9 cellular contexts compared by ENCODE assay signal in genomic region chr6:136582702-136583471, GRCh38. TPM values are rescaled to one million over a fixed set of nuclear protein-coding genes. Genes with fewer than 3 reads are reported as not detected.
DNase-seq lines count a peak whose midpoint lies in the region; ATAC-seq and TF ChIP-seq lines count a peak whose summit lies in the region.
"Had no signal": no experiment of that assay in that cellular context is flagged by ENCODE, and none has a peak within 500 bp of the region (broad histone marks: within the 10 kb centered on the region; RNA-seq: fewer than 3 reads in every experiment).

No MANE protein-coding gene starts in this region.

- H3K4me3 ChIP-seq in IMR-90 (ENCODE audit: insufficient read depth, low read depth, low read length) (no peak overlapping the region), skeletal muscle cell (ENCODE audit: low read depth, low read length) (no peak overlapping the region)

- POLR2A ChIA-PET in IMR-90 (lab: Charles Lee; ENCODE audit: unreplicated experiment) = no interaction called here

- TF ChIP-seq POLR2A in IMR-90 (IDR thresholded peaks at IDR 0.05; ENCODE audit: low read depth, low read length) = no peak

- H2AFZ ChIP-seq in IMR-90 (replicated peaks; ENCODE audit: low read length, poor library complexity) = no peak overlapping the region

- peaks cover 5% of the 10 kb centered on the region; the same call in 1 of the 2 replicates for H3K9me1 ChIP-seq in IMR-90 (ENCODE audit: insufficient read depth, low read length)

- peak overlapping the region; percentile 44; the same call in 1 of the 2 replicates for H2AK5ac ChIP-seq in IMR-90 (ENCODE audit: low read depth, low read length)

- no peak overlapping the region for H2BK5ac ChIP-seq in IMR-90 (ENCODE audit: low read depth, low read length, poor library complexity, severe bottlenecking)

- peaks cover 11% of the 10 kb centered on the region for H3K4me1 ChIP-seq in IMR-90 (ENCODE audit: control insufficient read depth, insufficient read depth, low read length)

- no TSS peak for BruUV-seq in IMR-90 (replicated peaks; lab: Mats Ljungman, UMichigan)

- CTCF ChIA-PET in IMR-90 (lab: Yijun Ruan, JAX) = interaction anchor here (0.9 kb wide), 1 partner anchor 212 kb away, joined by 5 read pairs; no protein-coding TSS in a partner anchor

- no peaks in the 10 kb centered on the region for H3K9me3 ChIP-seq in IMR-90 (ENCODE audit: control insufficient read depth, insufficient read depth, low read length)

- no peaks in the 10 kb centered on the region for H4K20me1 ChIP-seq in IMR-90 (ENCODE audit: insufficient read depth, low read length)

- no peaks in the 10 kb centered on the region for H3K36me3 Mint-ChIP-seq in glutamatergic neuron (ENCODE audit: unreplicated experiment)

- no peak overlapping the region for H3K4me3 Mint-ChIP-seq in glutamatergic neuron (ENCODE audit: unreplicated experiment)
- H3K4me3 Mint-ChIP-seq: naive B cell had no signal

- no peaks in the 10 kb centered on the region for H3K9me3 Mint-ChIP-seq in glutamatergic neuron (ENCODE audit: unreplicated experiment)
- H3K9me3 Mint-ChIP-seq: naive B cell had no signal

- H3K4ac ChIP-seq in IMR-90 (ENCODE audit: low read depth, low read length) = no peak overlapping the region

- peak overlapping the region; percentile 53 for H2BK120ac ChIP-seq in IMR-90 (ENCODE audit: low read depth, low read length)

- no peak overlapping the region for H2AK9ac ChIP-seq in IMR-90 (replicated peaks; ENCODE audit: low read depth, low read length, poor library complexity)

- no peak overlapping the region for H3K27ac Mint-ChIP-seq in glutamatergic neuron (ENCODE audit: unreplicated experiment)

- DNase-seq in COLO829 (ENCODE audit: low spot score) (peak; percentile 40), IMR-90 (peak; percentile 94), glutamatergic neuron (no peak), skeletal muscle cell (ENCODE audit: low read depth) (peak; percentile 52)
- DNase-seq: naive B cell had no signal

- no CpG with 5 or more reads among the region's 3 CpGs for WGBS in IMR-90 (ENCODE audit: extremely low coverage in 2 of 2, insufficient read length in 1 of 2), 2 experiments

- H3K4me2 ChIP-seq in IMR-90 (ENCODE audit: low read depth, low read length) = no peak overlapping the region

- no peaks in the 10 kb centered on the region for H3K27me3 Mint-ChIP-seq in glutamatergic neuron (ENCODE audit: unreplicated experiment)
- H3K27me3 Mint-ChIP-seq: naive B cell had no signal

- no peak overlapping the region for H4K5ac ChIP-seq in IMR-90 (ENCODE audit: low read depth, low read length)

- 0 out of 4 replicates have a peak overlapping the region, but pooled peaks of 1 of the 2 experiments have one; percentile 33 for H4K8ac ChIP-seq in IMR-90 (ENCODE audit: low read depth in 2 of 2, low read length in 2 of 2)

- H3K14ac ChIP-seq in IMR-90 (replicated peaks; ENCODE audit: low read depth, low read length) = no peak overlapping the region

- no peak overlapping the region for H2BK15ac ChIP-seq in IMR-90 (ENCODE audit: low read depth, low read length)

- peak overlapping the region; percentile 53; the same call in 1 of the 2 replicates for H4K91ac ChIP-seq in IMR-90 (ENCODE audit: insufficient read depth, low read depth, low read length)

- peak overlapping the region; percentile 45; the same call in 1 of the 2 replicates for H2BK20ac ChIP-seq in IMR-90 (ENCODE audit: low read depth, low read length)

- H3K56ac ChIP-seq in IMR-90 (ENCODE audit: extremely low read depth, insufficient read depth, low read length) = no peak overlapping the region

- no peaks in the 10 kb centered on the region for H3K27me3 ChIP-seq in IMR-90 (ENCODE audit: control insufficient read depth, insufficient read depth, low read length)

- no peak overlapping the region for H3K18ac ChIP-seq in IMR-90 (ENCODE audit: low read depth, low read length)

- H3K23ac ChIP-seq in IMR-90 (ENCODE audit: low read depth, low read length) = no peak overlapping the region

- intact Hi-C loops in IMR-90 (cut with micrococcal nuclease) = loop anchor here (1.0 kb wide), 1 partner anchor 209 kb away; the partner anchor contains the start of gene MAP3K5

- 0 out of 2 replicates have a peak overlapping the region, but pooled peaks have one; percentile 29 for H3K27ac ChIP-seq in IMR-90 (ENCODE audit: insufficient read depth, low read length)
- H3K27ac ChIP-seq in VCaP = peak overlapping the region; percentile 28

- H3K4me1 Mint-ChIP-seq in glutamatergic neuron (ENCODE audit: low read depth, unreplicated experiment) = no peaks in the 10 kb centered on the region
- H3K4me1 Mint-ChIP-seq: naive B cell had no signal

- H3K36me3 ChIP-seq in IMR-90 (ENCODE audit: control insufficient read depth, insufficient read depth, low read length) = peaks cover 11% of the 10 kb centered on the region

- dilution Hi-C loops in IMR-90 (cut with HindIII; ENCODE audit: low sequenced_read_pairs, unreplicated experiment) = no loop called here

- ATAC-seq in IMR-90 (ENCODE audit: low read depth) (peak; percentile 47), GM18502 (IDR thresholded peaks at IDR 0.05; ENCODE audit: poor library complexity, unreplicated experiment) (no peak), GM21576 (IDR thresholded peaks at IDR 0.05; ENCODE audit: unreplicated experiment) (no peak), GM18498 (IDR thresholded peaks at IDR 0.05; ENCODE audit: unreplicated experiment) (no peak)

- peak; percentile 72 for TF ChIP-seq RAD21 in IMR-90 (IDR thresholded peaks at IDR 0.05; ENCODE audit: low read length)

- TF ChIP-seq CTCF in IMR-90 (conservative IDR thresholded peaks at IDR 0.05; ENCODE audit: low read depth, low read length) = peak; percentile 73
- TF ChIP-seq CTCF in VCaP (conservative IDR thresholded peaks at IDR 0.05) = peak; percentile 76
- TF ChIP-seq CTCF in glutamatergic neuron (IDR thresholded peaks at IDR 0.05; ENCODE audit: partially characterized antibody, unreplicated experiment) = peak; percentile 57

- peaks cover 4 to 30% of the 10 kb centered on the region in 2 experiments; a peak in 3 of 4 replicates for H3K79me1 ChIP-seq in IMR-90 (ENCODE audit: low read depth in 1 of 2, low read length in 2 of 2)

- no peak overlapping the region; the same call in 1 of the 2 replicates for H3K9ac ChIP-seq in IMR-90 (ENCODE audit: low read depth, low read length)

- in situ Hi-C loops in IMR-90 (cut with MboI; ENCODE audit: low sequenced_read_pairs) = no loop called here

TF ChIP-seq in IMR-90, 13 proteins besides CTCF, POLR2A, EP300 and RAD21:
- TF ChIP-seq CHD1 (IDR thresholded peaks at IDR 0.05; ENCODE audit: low read depth, low read length) (no peak), CEBPB (IDR thresholded peaks at IDR 0.05; ENCODE audit: low read depth, low read length) (peak; percentile 87), NFE2L2 (IDR thresholded peaks at IDR 0.05; ENCODE audit: low read depth, low read length) (peak; percentile 72), RFX5 (IDR thresholded peaks at IDR 0.05; ENCODE audit: low read depth, low read length) (no peak), FOS (IDR thresholded peaks at IDR 0.05; ENCODE audit: low read depth, low read length) (peak; percentile 64), MAFK (IDR thresholded peaks at IDR 0.05; ENCODE audit: low read depth, low read length) (0 out of 2 replicates have a peak, but pooled peaks have one; percentile 9), ELK1 (IDR thresholded peaks at IDR 0.05; ENCODE audit: borderline replicate concordance, low read depth, low read length) (no peak), RCOR1 (IDR thresholded peaks at IDR 0.05; ENCODE audit: insufficient replicate concordance, low read length) (no peak), BHLHE40 (IDR thresholded peaks at IDR 0.05; ENCODE audit: low read depth, low read length) (no peak), MXI1 (IDR thresholded peaks at IDR 0.05; ENCODE audit: borderline replicate concordance, low read depth, low read length) (no peak), SMC3 (IDR thresholded peaks at IDR 0.05; ENCODE audit: low read depth, low read length) (peak; percentile 82), MAZ (IDR thresholded peaks at IDR 0.05; ENCODE audit: borderline replicate concordance, low read depth, low read length) (no peak)
- TF ChIP-seq, protein P1, sequence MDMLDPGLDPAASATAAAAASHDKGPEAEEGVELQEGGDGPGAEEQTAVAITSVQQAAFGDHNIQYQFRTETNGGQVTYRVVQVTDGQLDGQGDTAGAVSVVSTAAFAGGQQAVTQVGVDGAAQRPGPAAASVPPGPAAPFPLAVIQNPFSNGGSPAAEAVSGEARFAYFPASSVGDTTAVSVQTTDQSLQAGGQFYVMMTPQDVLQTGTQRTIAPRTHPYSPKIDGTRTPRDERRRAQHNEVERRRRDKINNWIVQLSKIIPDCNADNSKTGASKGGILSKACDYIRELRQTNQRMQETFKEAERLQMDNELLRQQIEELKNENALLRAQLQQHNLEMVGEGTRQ (IDR thresholded peaks at IDR 0.05; ENCODE audit: low read depth, low read length) = no peak

RNA-seq across cellular contexts. Expression of gene MAP7, which starts 32.7 kb away (rescaled TPM):
- total RNA-seq in IMR-90 (2012; rRNA removed) (0.28 and 0.36 TPM in 2 replicates), glutamatergic neuron (ENCODE audit: unreplicated experiment) (2.2 TPM)
- 0.19 TPM in 2 replicates for polyA plus RNA-seq in IMR-90 (2012; rRNA removed)
- polyA plus RNA-seq in IMR-90 (2012; cell fraction: cytosol; rRNA removed) = 0.18 and 0.22 TPM in 2 replicates
- polyA plus RNA-seq in IMR-90 (2012; cell fraction: nucleus; rRNA removed; ENCODE audit: low replicate concordance) = 0.24 and 0.40 TPM in 2 replicates
